ENCODE assay signal across 16 cellular contexts in genomic region chr15:78282324-78282723, GRCh38. TPM values are rescaled to one million over a fixed set of nuclear protein-coding genes. Genes with fewer than 3 reads are reported as not detected.
DNase-seq lines count a peak whose midpoint lies in the region; ATAC-seq and TF ChIP-seq lines count a peak whose summit lies in the region.
"Had no signal": no experiment of that assay in that cellular context is flagged by ENCODE, and none has a peak within 500 bp of the region (broad histone marks: within the 10 kb centered on the region; RNA-seq: fewer than 3 reads in every experiment).

No MANE protein-coding gene starts in this region.

- no peak for ATAC-seq in HG03196 (IDR thresholded peaks at IDR 0.05; ENCODE audit: unreplicated experiment)
- ATAC-seq: K562 had no signal

- TF ChIP-seq CTCF in endothelial cell (IDR thresholded peaks at IDR 0.05; ENCODE audit: unreplicated experiment) = no peak

- H3K9me3 Mint-ChIP-seq in activated naive CD4-positive, alpha-beta T cell treated with anti-CD3 and anti-CD28 coated beads for 36 hours = no peaks in the 10 kb centered on the region
- no peaks in the 10 kb centered on the region for H3K9me3 Mint-ChIP-seq in endothelial cell (ENCODE audit: unreplicated experiment)

- no peaks in the 10 kb centered on the region for H3K27me3 Mint-ChIP-seq in activated naive CD4-positive, alpha-beta T cell treated with anti-CD3 and anti-CD28 coated beads for 36 hours (ENCODE audit: low read depth)
- peaks cover 3% of the 10 kb centered on the region for H3K27me3 Mint-ChIP-seq in endothelial cell (ENCODE audit: unreplicated experiment)

- CTCF ChIA-PET in activated naive CD4-positive, alpha-beta T cell treated with anti-CD3 and anti-CD28 coated beads for 36 hours (lab: Charles Lee) = interaction anchor here (0.8 to 2.2 kb wide), 6 partner anchors 12 to 374 kb away, joined by 3 to 10 read pairs (median 5); no protein-coding TSS in a partner anchor

- H3K4me3 Mint-ChIP-seq in activated naive CD4-positive, alpha-beta T cell treated with anti-CD3 and anti-CD28 coated beads for 36 hours = no peak overlapping the region
- H3K4me3 Mint-ChIP-seq in endothelial cell (ENCODE audit: unreplicated experiment) = peak overlapping the region; percentile 19

- no peaks in the 10 kb centered on the region for H3K4me1 Mint-ChIP-seq in activated naive CD4-positive, alpha-beta T cell treated with anti-CD3 and anti-CD28 coated beads for 36 hours (ENCODE audit: low read depth)
- peaks cover 10% of the 10 kb centered on the region for H3K4me1 Mint-ChIP-seq in endothelial cell (ENCODE audit: unreplicated experiment)

- intact Hi-C loops in activated naive CD4-positive, alpha-beta T cell treated with anti-CD3 and anti-CD28 coated beads for 36 hours (cut with micrococcal nuclease) = no loop called here

- H3K36me3 Mint-ChIP-seq in activated naive CD4-positive, alpha-beta T cell treated with anti-CD3 and anti-CD28 coated beads for 36 hours (ENCODE audit: low read depth) = peaks cover 26% of the 10 kb centered on the region
- H3K36me3 Mint-ChIP-seq in endothelial cell (ENCODE audit: low read depth, unreplicated experiment) = peaks cover 10% of the 10 kb centered on the region

- H3K27ac Mint-ChIP-seq in activated naive CD4-positive, alpha-beta T cell treated with anti-CD3 and anti-CD28 coated beads for 36 hours = peak overlapping the region; percentile 33
- H3K27ac Mint-ChIP-seq in endothelial cell (ENCODE audit: unreplicated experiment) = no peak overlapping the region

- DNase-seq in activated naive CD4-positive, alpha-beta T cell treated with anti-CD3 and anti-CD28 coated beads for 36 hours = no peak
- DNase-seq in activated naive CD4-positive, alpha-beta T cell (lab: John Stamatoyannopoulos, UW) = no peak
- peak; percentile 80 for DNase-seq in HCEC 1CT
- no peak for DNase-seq in endothelial cell (ENCODE audit: low spot score)
- peak; percentile 55 for DNase-seq in myocyte (ENCODE audit: low read depth)
- DNase-seq in NCI-H82 treated with DMSO at 0.1 percent for 48 hours (lab: John Stamatoyannopoulos, UW; ENCODE audit: unreplicated experiment) = no peak
- no peak for DNase-seq in NCI-H2029 (lab: John Stamatoyannopoulos, UW)
- DNase-seq: Caco-2, H7, NCI-H1436, NCI-H2029 treated with DMSO at 0.1 percent for 48 hours, NCI-H510A, NCI-H82 had no signal

RNA-seq across cellular contexts. Expression of gene SKIC8, which starts 17.1 kb away (rescaled TPM):
- total RNA-seq in activated naive CD4-positive, alpha-beta T cell treated with anti-CD3 and anti-CD28 coated beads for 36 hours = 10 to 100 TPM; 44.2 to 46.9 TPM
- total RNA-seq in endothelial cell (ENCODE audit: unreplicated experiment) (43.9 TPM), myocyte (49.5 and 56.8 TPM in 2 replicates)
- polyA plus RNA-seq in myocyte (2012) = 70.5 TPM

RNA-seq across cellular contexts. Expression of gene DNAJA4, which starts 18.0 kb away (rescaled TPM):
- total RNA-seq in activated naive CD4-positive, alpha-beta T cell treated with anti-CD3 and anti-CD28 coated beads for 36 hours = 10 to 100 TPM; 40.1 to 41.6 TPM
- 2.1 TPM for total RNA-seq in endothelial cell (ENCODE audit: unreplicated experiment)
- 9.8 and 11.6 TPM in 2 replicates for total RNA-seq in myocyte
- polyA plus RNA-seq in myocyte (2012) = 7.7 TPM

RNA-seq across cellular contexts. Expression of gene ACSBG1, which starts 48.0 kb away (rescaled TPM):
- not detected for total RNA-seq in activated naive CD4-positive, alpha-beta T cell treated with anti-CD3 and anti-CD28 coated beads for 36 hours
- total RNA-seq in endothelial cell (ENCODE audit: unreplicated experiment) (0.13 TPM), myocyte (2.9 and 5.2 TPM in 2 replicates)
- polyA plus RNA-seq in myocyte (2012) = 0.68 TPM
- total RNA-seq: Caco-2, SJSA1 had no signal

RNA-seq across cellular contexts. Expression of gene CRABP1, which starts 57.8 kb away (rescaled TPM):
- total RNA-seq in activated naive CD4-positive, alpha-beta T cell treated with anti-CD3 and anti-CD28 coated beads for 36 hours = under 1 TPM; 0.38 to 0.52 TPM
- total RNA-seq in endothelial cell (ENCODE audit: unreplicated experiment) (3.3 TPM), myocyte (not detected in 2 replicates)
- not detected for polyA plus RNA-seq in myocyte (2012)
- total RNA-seq: SJSA1 had no signal
- polyA plus RNA-seq: K562 had no signal

Comparison
In these comparisons a context has a peak if more than half of its experiments do, and no peak if none do; other contexts are left out.
1. DNase-seq: peak in HCEC 1CT (single experiment) and myocyte (single experiment); none in activated naive CD4-positive, alpha-beta T cell treated with anti-CD3 and anti-CD28 coated beads for 36 hours (single experiment), activated naive CD4-positive, alpha-beta T cell (0 of 4), endothelial cell (single experiment), NCI-H82 treated with DMSO at 0.1 percent for 48 hours (single experiment) and NCI-H2029 (single experiment).